ENCODE assay signal across 17 cellular contexts in the genomic region with DNA sequence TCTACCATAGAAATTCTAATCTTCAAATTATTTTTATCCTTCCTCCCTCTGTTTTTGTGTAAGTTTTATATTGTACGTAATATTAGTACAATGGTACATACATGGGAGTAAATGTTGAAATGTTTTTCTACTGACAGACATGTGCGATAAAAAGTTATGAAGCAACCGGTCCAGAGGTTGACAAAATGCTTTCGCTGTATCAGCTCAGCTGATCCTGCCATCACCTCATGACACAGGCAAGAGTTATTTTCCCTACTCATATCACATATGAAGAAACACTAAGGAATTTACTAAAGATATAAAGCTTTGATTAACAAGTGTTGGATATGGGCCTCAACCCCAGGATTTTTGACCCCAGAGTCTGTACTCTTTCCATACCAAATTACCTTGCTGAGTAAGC.
"Had no signal": no experiment of that assay in that cellular context is flagged by ENCODE, and none has a peak within 500 bp of the region (broad histone marks: within the 10 kb centered on the region; RNA-seq: fewer than 3 reads in every experiment).

No MANE protein-coding gene starts in this region.

- FAIRE-seq: islet of Langerhans had no signal

- H3K4me3 ChIP-seq: colonic mucosa, gastroesophageal sphincter, skin epidermis, testis, tibial nerve had no signal

- H3K27me3 ChIP-seq: colonic mucosa, gastroesophageal sphincter, testis, tibial nerve had no signal

- H3K9me3 ChIP-seq: colonic mucosa, gastroesophageal sphincter, testis had no signal

- DNase-seq: colonic mucosa; effector CD4-positive, alpha-beta T cell; endodermal cell; glutamatergic neuron; kidney glomerular epithelial cell; mesendoderm; naive B cell; posterior cingulate gyrus; stimulated activated CD4-positive, alpha-beta T cell treated with anti-CD3 and anti-CD28 coated beads, Interleukin-2, amount 100 ng/mL, for 24 hours; stimulated activated CD4-positive, alpha-beta T cell treated with anti-CD3 and anti-CD28 coated beads, Interleukin-4, amount 100 ng/mL, for 4 hours; stimulated activated naive B cell treated with anti-CD40 and anti-IgM and Interleukin-4, amounts not matched to agents 10 μg/mL and 1 μg/mL and 100 μg/mL, for 72 hours; stimulated activated naive CD8-positive, alpha-beta T cell treated with anti-CD3 and anti-CD28 coated beads, Interleukin-15, amount 100 ng/mL, for 72 hours; testis had no signal

- H3K27ac ChIP-seq: colonic mucosa, gastroesophageal sphincter, skin epidermis, testis, tibial nerve had no signal

- H3K36me3 ChIP-seq: colonic mucosa, gastroesophageal sphincter, tibial nerve had no signal
